9 cellular contexts compared by ENCODE assay signal in the genomic region with DNA sequence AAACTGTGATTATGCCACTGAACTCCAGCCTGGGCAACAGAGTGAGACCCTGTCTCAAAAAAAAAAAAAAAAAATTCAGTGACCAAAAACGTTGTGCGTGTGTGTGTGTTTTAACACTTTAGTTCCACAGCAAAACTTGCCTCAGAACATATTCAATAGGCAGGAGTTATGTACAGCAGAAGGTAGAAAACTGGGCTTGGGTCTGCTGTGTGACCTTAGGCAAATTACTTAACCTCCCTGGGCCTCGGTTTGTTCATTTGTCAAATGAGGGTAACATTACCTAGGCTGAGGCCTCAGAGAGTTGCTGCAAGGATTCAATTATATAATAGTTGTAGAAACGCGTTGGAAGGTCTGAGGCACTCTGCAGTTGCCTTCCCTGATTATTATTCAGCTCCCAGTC. TPM values are rescaled to one million over a fixed set of nuclear protein-coding genes. Genes with fewer than 3 reads are reported as not detected.
DNase-seq lines count a peak whose midpoint lies in the region; ATAC-seq, FAIRE-seq and TF ChIP-seq lines count a peak whose summit lies in the region.
"Had no signal": no experiment of that assay in that cellular context is flagged by ENCODE, and none has a peak within 500 bp of the region (broad histone marks: within the 10 kb centered on the region; RNA-seq: fewer than 3 reads in every experiment).

No MANE protein-coding gene starts in this region.

- H3K9me3 ChIP-seq in GM23248 (ENCODE audit: low read depth) (no peaks in the 10 kb centered on the region), K562 (replicated peaks; ENCODE audit: control insufficient read depth, insufficient read depth, low read depth, low read length) (no peaks in the 10 kb centered on the region)
- no peaks in the 10 kb centered on the region for H3K9me3 ChIP-seq in CD4-positive, alpha-beta memory T cell (ENCODE audit: control insufficient read depth in 1 of 2, low read length in 2 of 2)

- H3K36me3 ChIP-seq in GM23248 (ENCODE audit: low read depth) (no peaks in the 10 kb centered on the region), K562 (ENCODE audit: control insufficient read depth, insufficient read depth, low read length) (no peaks in the 10 kb centered on the region)
- H3K36me3 ChIP-seq in CD4-positive, alpha-beta memory T cell (ENCODE audit: insufficient read depth, low read length) = no peaks in the 10 kb centered on the region

- no peaks in the 10 kb centered on the region for H3K4me1 Mint-ChIP-seq in CD4-positive, alpha-beta memory T cell

- peak overlapping the region; percentile 71 for H3K9ac ChIP-seq in GM23248
- H3K9ac ChIP-seq in K562 (ENCODE audit: insufficient read depth in 1 of 2, low read depth in 2 of 2, low read length in 2 of 2) = no peak overlapping the region

- no peaks in the 10 kb centered on the region for H3K79me2 ChIP-seq in GM23248 (ENCODE audit: insufficient read depth)
- no peaks in the 10 kb centered on the region for H3K79me2 ChIP-seq in K562 (ENCODE audit: control insufficient read depth, insufficient read depth, low read length)

- no peaks in the 10 kb centered on the region for H3K36me3 Mint-ChIP-seq in CD4-positive, alpha-beta memory T cell

- H3K4me2 ChIP-seq in GM23248 (ENCODE audit: unreplicated experiment) (peak overlapping the region; percentile 89), K562 (ENCODE audit: insufficient read depth, low read length) (peak overlapping the region; percentile 65; the same call in 1 of the 2 replicates)

- POLR2A ChIA-PET in K562 (lab: Yijun Ruan, JAX) = no interaction called here
- POLR2A ChIA-PET in CD4-positive, alpha-beta memory T cell (lab: Charles Lee; ENCODE audit: partially characterized antibody) = no interaction called here

- BruUV-seq in K562 (replicated peaks; lab: Mats Ljungman, UMichigan) = no TSS peak

- FAIRE-seq in K562 (lab: Jason Lieb, UNC) = peak; percentile 6

- H3K27me3 ChIP-seq in GM23248 (replicated peaks; ENCODE audit: insufficient read depth) (no peaks in the 10 kb centered on the region), K562 (ENCODE audit: control insufficient read depth in 2 of 2, insufficient read depth in 2 of 2, low read length in 2 of 2) (no peaks in the 10 kb centered on the region)
- no peaks in the 10 kb centered on the region for H3K27me3 ChIP-seq in CD4-positive, alpha-beta memory T cell (ENCODE audit: insufficient read depth, low read length)

- H3K4me1 ChIP-seq in GM23248 (ENCODE audit: insufficient read depth) (peaks cover 4% of the 10 kb centered on the region; the same call in 1 of the 2 replicates), K562 (replicated peaks in 1 of 2; ENCODE audit: control insufficient read depth in 2 of 2, insufficient read depth in 2 of 2, low read length in 2 of 2) (peaks cover 0 to 5% of the 10 kb centered on the region in 2 experiments; a peak in 2 of 5 replicates)
- no peaks in the 10 kb centered on the region for H3K4me1 ChIP-seq in CD4-positive, alpha-beta memory T cell (ENCODE audit: insufficient read depth, low read length)

- H3K27ac Mint-ChIP-seq in CD4-positive, alpha-beta memory T cell = no peak overlapping the region

- intact Hi-C loops in K562 (cut with micrococcal nuclease) (no loop called here), left ventricle myocardium superior (cut with micrococcal nuclease) (no loop called here), sciatic nerve (cut with DNase I) (no loop called here)
- intact Hi-C loops in CD4-positive, alpha-beta memory T cell (cut with micrococcal nuclease) = no loop called here

- 23 to 24% methylated on average over 5 of the region's 5 CpGs for WGBS in GM23248 (ENCODE audit: low coverage in 1 of 2, low lambda C conversion rate in 2 of 2, missing lambda C conversion rate in 2 of 2), 2 experiments
- WGBS in K562 (ENCODE audit: insufficient coverage, low coverage, missing lambda C conversion rate) = 73% methylated on average over 3 of the region's 5 CpGs

- CTCF ChIA-PET in K562 (lab: Yijun Ruan, JAX; ENCODE audit: low intra/inter-chr PET ratio) = no interaction called here
- CTCF ChIA-PET in CD4-positive, alpha-beta memory T cell (lab: Charles Lee; ENCODE audit: partially characterized antibody) = no interaction called here

- no peak for TF ChIP-seq EP300 in K562 (IDR thresholded peaks at IDR 0.05; ENCODE audit: low read length)

- H3K27ac ChIP-seq in GM23248 (peak overlapping the region; percentile 72), K562 (ENCODE audit: extremely low read depth, low read depth, low read length) (no peak overlapping the region)
- no peak overlapping the region for H3K27ac ChIP-seq in CD4-positive, alpha-beta memory T cell (ENCODE audit: low read depth, low read length)

- no peak for DNase-seq in GM23248
- no peak for DNase-seq in K562 (ENCODE audit: extremely low read depth in 1 of 4, low spot score in 3 of 4)
- no peak for DNase-seq in left ventricle myocardium superior
- no peak for DNase-seq in sciatic nerve (ENCODE audit: low spot score)
- no peak for DNase-seq in activated CD4-positive, CD25-positive, alpha-beta regulatory T cell treated with anti-CD3 and anti-CD28 coated beads, Interleukin-2, amount 50 U/mL, for 72 hours
- no peak for DNase-seq in CD4-positive, alpha-beta memory T cell
- DNase-seq in NCI-H510A (lab: John Stamatoyannopoulos, UW) = no peak
- DNase-seq in DMS153 (lab: John Stamatoyannopoulos, UW) = no peak

- TF ChIP-seq CTCF in K562 (IDR thresholded peaks at IDR 0.05 in 2 of 3, conservative IDR thresholded peaks at IDR 0.05 in 1 of 3; ENCODE audit: insufficient read depth in 2 of 3, low read depth in 1 of 3, low read length in 3 of 3) = no peak

- H3K9me3 Mint-ChIP-seq in CD4-positive, alpha-beta memory T cell = peaks cover 0 to 13% (median under 1%) of the 10 kb centered on the region in 8 donors

- H3K4me3 ChIP-seq in GM23248 (peak overlapping the region; percentile 68), K562 (no peak overlapping the region)
- H3K4me3 ChIP-seq in CD4-positive, alpha-beta memory T cell (ENCODE audit: low read length in 2 of 2) = no peak overlapping the region

- no peaks in the 10 kb centered on the region for H3K9me1 ChIP-seq in K562 (ENCODE audit: control insufficient read depth, insufficient read depth, low read length)

- peak overlapping the region; percentile 81 for H2AFZ ChIP-seq in GM23248
- H2AFZ ChIP-seq in K562 (ENCODE audit: low read depth, low read length) = peak overlapping the region; percentile 59; the same call in 1 of the 2 replicates

- in situ Hi-C loops in GM23248 (cut with MboI) (no loop called here), K562 (cut with MboI) (no loop called here)

- H3K27me3 Mint-ChIP-seq in CD4-positive, alpha-beta memory T cell = peaks cover 27 to 28% of the 10 kb centered on the region in 2 donors

- H3K4me3 Mint-ChIP-seq in CD4-positive, alpha-beta memory T cell = no peak overlapping the region

- ATAC-seq in K562 = no peak
- peak; percentile 31 for ATAC-seq in left ventricle myocardium superior
- peak; percentile 31 for ATAC-seq in sciatic nerve

- TF ChIP-seq RAD21 in K562 (CRISPR knock-in tag; conservative IDR thresholded peaks at IDR 0.05 in 1 of 2, IDR thresholded peaks at IDR 0.05 in 1 of 2) = no peak

- no peaks in the 10 kb centered on the region for H4K20me1 ChIP-seq in GM23248 (ENCODE audit: insufficient read depth)
- no peaks in the 10 kb centered on the region for H4K20me1 ChIP-seq in K562 (replicated peaks; ENCODE audit: control insufficient read depth, insufficient read depth, low read length)

- H3K9me2 ChIP-seq in GM23248 (ENCODE audit: insufficient read depth) = no peaks in the 10 kb centered on the region

- TF ChIP-seq POLR2A in K562 (conservative IDR thresholded peaks at IDR 0.05) = no peak

- H3F3A ChIP-seq in GM23248 (ENCODE audit: insufficient read depth) = peaks cover 17% of the 10 kb centered on the region; the same call in 1 of the 2 replicates

TF ChIP-seq in K562, 482 proteins besides CTCF, POLR2A, EP300 and RAD21:
- no peak for TF ChIP-seq SPI1 (IDR thresholded peaks at IDR 0.05; ENCODE audit: borderline replicate concordance, low read depth, low read length)
- 0 out of 2 replicates have a peak, but pooled peaks have one; percentile 12 for TF ChIP-seq SMARCA5 (IDR thresholded peaks at IDR 0.05)
- TF ChIP-seq RBM25 (IDR thresholded peaks at IDR 0.05; ENCODE audit: low read depth, low read length, severe bottlenecking) = peak; percentile 50

RNA-seq across cellular contexts. Expression of gene SCG2, which starts 10.3 kb away (rescaled TPM):
- total RNA-seq in GM23248 (2014; rRNA removed; shearing (Covaris generic)) = under 0.01 and 0.25 TPM in 2 replicates
- polyA plus RNA-seq in GM23248 (2016; fragmentation: Nextera tagmentation; extraction: Ambion mirVana) (0.37 and 0.60 TPM in 2 replicates), K562 (2011; rRNA removed) (0.07 and 0.11 TPM in 2 replicates), K562 (2014; fragmentation: Illumina TruSeq; extraction: Trizol) (1.1 and 1.4 TPM in 2 replicates), K562 (2014; fragmentation: Nextera tagmentation; extraction: Ambion mirVana) (under 1 TPM; 0.37 to 0.38 TPM), K562 (2014; rRNA removed) (0.98 and 1.5 TPM in 2 replicates)
- 0.14 and 0.81 TPM in 2 replicates for total RNA-seq in K562 (2011; cell fraction: chromatin; rRNA removed; ENCODE audit: low replicate concordance)
- 0.13 TPM in 1 of 2 replicates, not detected in the other for total RNA-seq in K562 (2011; cell fraction: nucleolus; rRNA removed)
- total RNA-seq in K562 (2011; cell fraction: nucleoplasm; rRNA removed) = 0.29 and 0.38 TPM in 2 replicates
- total RNA-seq in K562 (2014; rRNA removed) (1.1 TPM in 2 replicates), K562 (2014; rRNA removed; fragmentation: Illumina TruSeq; extraction: Trizol) (1.4 and 1.6 TPM in 2 replicates), K562 (2015; rRNA removed; fragmentation: Illumina TruSeq; extraction: Trizol) (1.4 and 1.5 TPM in 2 replicates), K562 (2021) (0.49 and 0.78 TPM in 2 replicates), left ventricle myocardium superior (not detected), sciatic nerve (0.80 TPM)
- polyA plus RNA-seq in K562 (2011; cell fraction: cytosol; rRNA removed) = not detected in 2 replicates
- polyA plus RNA-seq in K562 (2011; cell fraction: nucleus; rRNA removed) = 0.10 and 0.28 TPM in 2 replicates
- polyA plus RNA-seq in K562 (2012) = 0.66 and 0.78 TPM in 2 replicates
- 0.09 and 0.11 TPM in 2 replicates for polyA minus RNA-seq in K562 (2011; rRNA and poly(A)+ RNA removed)
- not detected in 2 replicates for polyA minus RNA-seq in K562 (2011; cell fraction: cytosol; rRNA and poly(A)+ RNA removed)
- polyA minus RNA-seq in K562 (2011; cell fraction: nucleus; rRNA and poly(A)+ RNA removed) = not detected in 2 replicates
- total RNA-seq in CD4-positive, alpha-beta memory T cell = not detected
- not detected for polyA plus RNA-seq in CD4-positive, alpha-beta memory T cell
- total RNA-seq: T-helper 1 cell treated with Interleukin-12 subunit alpha and Interleukin-12 subunit beta and Interleukin-4 antibody, amounts not matched to agents 30 ng/mL and 1 ng/mL, for 36 hours had no signal
